In genomic region chr1:43365678-43366077, GRCh38 we compare ENCODE assay signal across 7 cellular contexts. TPM values are rescaled to one million over a fixed set of nuclear protein-coding genes. Genes with fewer than 3 reads are reported as not detected.
A peak's percentile ranks its signal among the peaks of the same experiment; 100 is the strongest.
DNase-seq lines count a peak whose midpoint lies in the region; ATAC-seq and TF ChIP-seq lines count a peak whose summit lies in the region.
"Had no signal": no experiment of that assay in that cellular context is flagged by ENCODE, and none has a peak within 500 bp of the region (broad histone marks: within the 10 kb centered on the region; RNA-seq: fewer than 3 reads in every experiment).

No MANE protein-coding gene starts in this region.

- H3K4me3 ChIP-seq in dorsolateral prefrontal cortex: peak overlapping the region in 37 of 59 donors; percentile 21 to 94 (median 83)

- peaks cover 37% of the 10 kb centered on the region for H3K36me3 Mint-ChIP-seq in T-helper 1 cell treated with Interleukin-12 subunit alpha and Interleukin-12 subunit beta and Interleukin-4 antibody, amounts not matched to agents 30 μg/mL and 1 μg/mL, for 36 hours (ENCODE audit: low read depth)
- H3K36me3 Mint-ChIP-seq in stimulated activated memory B cell treated with anti-CD40 and anti-IgM and Interleukin-4, amounts not matched to agents 10 μg/mL and 1 μg/mL and 100 μg/mL, for 72 hours: peaks cover 48% of the 10 kb centered on the region

- H3K4me3 Mint-ChIP-seq in T-helper 1 cell treated with Interleukin-12 subunit alpha and Interleukin-12 subunit beta and Interleukin-4 antibody, amounts not matched to agents 30 μg/mL and 1 μg/mL, for 36 hours: peak overlapping the region; percentile 58
- H3K4me3 Mint-ChIP-seq in stimulated activated memory B cell treated with anti-CD40 and anti-IgM and Interleukin-4, amounts not matched to agents 10 μg/mL and 1 μg/mL and 100 μg/mL, for 72 hours: peak overlapping the region; percentile 90

- H3K4me1 Mint-ChIP-seq in T-helper 1 cell treated with Interleukin-12 subunit alpha and Interleukin-12 subunit beta and Interleukin-4 antibody, amounts not matched to agents 30 μg/mL and 1 μg/mL, for 36 hours (ENCODE audit: low read depth): peaks cover 55% of the 10 kb centered on the region
- H3K4me1 Mint-ChIP-seq in stimulated activated memory B cell treated with anti-CD40 and anti-IgM and Interleukin-4, amounts not matched to agents 10 μg/mL and 1 μg/mL and 100 μg/mL, for 72 hours: peaks cover 43% of the 10 kb centered on the region

- TF ChIP-seq CTCF in dorsolateral prefrontal cortex (IDR thresholded peaks at IDR 0.05 in 54 of 56, conservative IDR thresholded peaks at IDR 0.05 in 2 of 56; ENCODE audit: low read depth in 1 of 56, partially characterized antibody in 56 of 56): no peak

- DNase-seq in T-helper 1 cell (no peak), dorsolateral prefrontal cortex (no peak), NCI-H82 (lab: John Stamatoyannopoulos, UW) (no peak), HuH-7.5 (ENCODE audit: low spot score) (no peak)
- DNase-seq: Right ventricle myocardium superior had no signal

- H3K9me3 Mint-ChIP-seq in T-helper 1 cell treated with Interleukin-12 subunit alpha and Interleukin-12 subunit beta and Interleukin-4 antibody, amounts not matched to agents 30 μg/mL and 1 μg/mL, for 36 hours: no peaks in the 10 kb centered on the region
- no peaks in the 10 kb centered on the region for H3K9me3 Mint-ChIP-seq in stimulated activated memory B cell treated with anti-CD40 and anti-IgM and Interleukin-4, amounts not matched to agents 10 μg/mL and 1 μg/mL and 100 μg/mL, for 72 hours

- H3K27ac Mint-ChIP-seq in T-helper 1 cell treated with Interleukin-12 subunit alpha and Interleukin-12 subunit beta and Interleukin-4 antibody, amounts not matched to agents 30 μg/mL and 1 μg/mL, for 36 hours: peak overlapping the region; percentile 80
- H3K27ac Mint-ChIP-seq in stimulated activated memory B cell treated with anti-CD40 and anti-IgM and Interleukin-4, amounts not matched to agents 10 μg/mL and 1 μg/mL and 100 μg/mL, for 72 hours: peak overlapping the region; percentile 86

- H3K27me3 Mint-ChIP-seq in T-helper 1 cell treated with Interleukin-12 subunit alpha and Interleukin-12 subunit beta and Interleukin-4 antibody, amounts not matched to agents 30 μg/mL and 1 μg/mL, for 36 hours (ENCODE audit: low read depth): no peaks in the 10 kb centered on the region
- no peaks in the 10 kb centered on the region for H3K27me3 Mint-ChIP-seq in stimulated activated memory B cell treated with anti-CD40 and anti-IgM and Interleukin-4, amounts not matched to agents 10 μg/mL and 1 μg/mL and 100 μg/mL, for 72 hours

- intact Hi-C loops in dorsolateral prefrontal cortex (cut with DNase I): loop anchor here (5.0 kb wide), 3 partner anchors 48 to 128 kb away; no protein-coding TSS in a partner anchor

- ATAC-seq in stimulated activated memory B cell treated with anti-CD40 and anti-IgM and Interleukin-4, amounts not matched to agents 10 μg/mL and 1 μg/mL and 100 μg/mL, for 72 hours: no peak

- H3K27me3 ChIP-seq in dorsolateral prefrontal cortex: no peaks in the 10 kb centered on the region

- H3K27ac ChIP-seq in dorsolateral prefrontal cortex: peak overlapping the region in 51 of 59 donors; percentile 72 to 98 (median 95)

RNA-seq across cellular contexts. Expression of gene ELOVL1, which starts 2.1 kb away (rescaled TPM):
- 100 to 1,000 TPM in 29 of 120 experiments, 10 to 100 TPM in 91; 27.1 to 291 (median 70.1) TPM for total RNA-seq in dorsolateral prefrontal cortex

RNA-seq across cellular contexts. Expression of gene CDC20, which starts 6.9 kb away (rescaled TPM):
- 1 to 10 TPM in 73 of 120 experiments, under 1 TPM in 34, not detected in 13; 0.32 to 6.8 (median 1.5) TPM for total RNA-seq in dorsolateral prefrontal cortex

RNA-seq across cellular contexts. Expression of gene MED8, which starts 23.9 kb away (rescaled TPM):
- total RNA-seq in dorsolateral prefrontal cortex: 10 to 100 TPM; 24.8 to 43.7 (median 34.9) TPM

RNA-seq across cellular contexts. Expression of gene SZT2, which starts 24.0 kb away (rescaled TPM):
- total RNA-seq in dorsolateral prefrontal cortex: 100 to 1,000 TPM in 19 of 120 experiments, 10 to 100 TPM in 101; 48.6 to 133 (median 84.0) TPM

RNA-seq across cellular contexts. Expression of gene MPL, which starts 28.1 kb away (rescaled TPM):
- 1 to 10 TPM in 57 of 120 experiments, under 1 TPM in 47, not detected in 16; 0.23 to 3.6 (median 1.1) TPM for total RNA-seq in dorsolateral prefrontal cortex
